Comparison of ENCODE assay signal across 1 cellular context in the genomic region with DNA sequence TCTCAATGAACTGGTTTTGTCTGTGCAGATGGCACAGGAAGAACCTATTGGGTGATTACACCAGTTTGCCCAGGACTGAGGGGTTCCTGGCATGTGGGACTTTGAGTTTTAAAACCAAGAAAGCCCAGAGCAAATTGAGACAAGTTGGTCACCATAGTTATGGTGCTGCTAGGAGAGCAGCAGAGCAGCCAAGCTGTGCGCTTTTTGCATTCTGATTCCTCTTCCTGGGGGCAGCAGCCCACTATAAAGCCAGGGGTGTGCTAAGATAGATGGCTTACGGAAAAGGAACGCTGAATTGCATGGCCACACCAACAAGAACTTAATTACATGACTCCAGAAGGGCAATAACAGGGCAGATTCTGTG.
TF ChIP-seq lines count a peak whose summit lies in the region.

No MANE protein-coding gene starts in this region.

TF ChIP-seq in GM23338, 12 proteins besides CTCF, POLR2A, EP300 and RAD21:
- TF ChIP-seq EZH2phosphoT487 (IDR thresholded peaks at IDR 0.05; ENCODE audit: unreplicated experiment) (no peak), NANOG (IDR thresholded peaks at IDR 0.05; ENCODE audit: borderline replicate concordance) (no peak), POLR2AphosphoS5 (IDR thresholded peaks at IDR 0.05; ENCODE audit: low read depth) (0 out of 2 replicates have a peak, but pooled peaks have one; percentile 5)
TF ChIP-seq in GM23338: peak in this region for 1.
